In genomic region chr13:108859202-108860012, GRCh38 we compare ENCODE assay signal across 15 cellular contexts.
A peak's percentile ranks its signal among the peaks of the same experiment; 100 is the strongest.
DNase-seq lines count a peak whose midpoint lies in the region; ATAC-seq, FAIRE-seq and TF ChIP-seq lines count a peak whose summit lies in the region.
"Had no signal": no experiment of that assay in that cellular context is flagged by ENCODE, and none has a peak within 500 bp of the region (broad histone marks: within the 10 kb centered on the region; RNA-seq: fewer than 3 reads in every experiment).

No MANE protein-coding gene starts in this region.

- H3K36me3 Mint-ChIP-seq in natural killer cell treated with Interleukin-12 subunit alpha and Interleukin-12 subunit beta and Interleukin-15 and Interleukin-18, amount 100 ng/mL, for 72 hours, result no peaks in the 10 kb centered on the region
- no peaks in the 10 kb centered on the region for H3K36me3 Mint-ChIP-seq in T-cell
- H3K36me3 Mint-ChIP-seq: CD8-positive, alpha-beta memory T cell had no signal

- no peaks in the 10 kb centered on the region for H3K27me3 Mint-ChIP-seq in natural killer cell treated with Interleukin-12 subunit alpha and Interleukin-12 subunit beta and Interleukin-15 and Interleukin-18, amount 100 ng/mL, for 72 hours
- H3K27me3 Mint-ChIP-seq in T-cell, result peaks cover 0 to 7% of the 10 kb centered on the region in 2 donors
- H3K27me3 Mint-ChIP-seq: CD8-positive, alpha-beta memory T cell had no signal

- H3K4me1 ChIP-seq in mucosa of descending colon (ENCODE audit: low read depth) (peaks cover 4% of the 10 kb centered on the region), testis (no peaks in the 10 kb centered on the region)

- TF ChIP-seq CTCF in BJ (IDR thresholded peaks at IDR 0.05; ENCODE audit: insufficient read depth, low read depth, low read length) (no peak), mucosa of descending colon (IDR thresholded peaks at IDR 0.05) (no peak), testis (IDR thresholded peaks at IDR 0.05) (no peak)

- 42 to 53% methylated on average over 8 of the region's 8 CpGs for WGBS in testis, 2 donors

- TF ChIP-seq POLR2A in testis (IDR thresholded peaks at IDR 0.05), result no peak

- ATAC-seq in mucosa of descending colon (peak; percentile 43), T-cell (replicated peaks in 1 of 4) (no peak)
- no peak for ATAC-seq in natural killer cell treated with Interleukin-12 subunit alpha and Interleukin-12 subunit beta and Interleukin-15 and Interleukin-18, amount 100 ng/mL, for 72 hours
- ATAC-seq: effector memory CD8-positive, alpha-beta T cell had no signal

- H3K9me3 ChIP-seq in mucosa of descending colon (no peaks in the 10 kb centered on the region), testis (no peaks in the 10 kb centered on the region)

- no peak overlapping the region for H3K4me3 ChIP-seq in BJ (ENCODE audit: low read depth, low read length)
- H3K4me3 ChIP-seq in mucosa of descending colon, result no peak overlapping the region
- no peak overlapping the region for H3K4me3 ChIP-seq in testis
- H3K4me3 ChIP-seq: lung had no signal

- FAIRE-seq in HTR-8/SVneo (lab: Jason Lieb, UNC), result no peak
- FAIRE-seq: GM18507 had no signal

- peak; percentile 97 for DNase-seq in BJ (ENCODE audit: low read depth)
- peak; percentile 33 for DNase-seq in HTR-8/SVneo (ENCODE audit: insufficient read length, low spot score)
- DNase-seq in brain pericyte (ENCODE audit: low read depth, low spot score), result peak; percentile 3
- DNase-seq in mucosa of descending colon, result no peak
- no peak for DNase-seq in posterior vena cava (ENCODE audit: low spot score)
- no peak for DNase-seq in testis
- no peak for DNase-seq in natural killer cell treated with Interleukin-12 subunit alpha and Interleukin-12 subunit beta and Interleukin-15 and Interleukin-18, amount 100 ng/mL, for 72 hours (ENCODE audit: low spot score)
- no peak for DNase-seq in T-cell
- DNase-seq: activated T-cell treated with anti-CD3 and anti-CD28 coated beads for 4 hours; CD8-positive, alpha-beta memory T cell; effector memory CD8-positive, alpha-beta T cell; NCI-H446 treated with DMSO at 0.1 percent for 48 hours; T-helper 1 cell had no signal

- POLR2A ChIA-PET in BJ (lab: Charles Lee) (no interaction called here), T-cell (lab: Charles Lee) (no interaction called here)

- no peak overlapping the region for H3K27ac Mint-ChIP-seq in natural killer cell treated with Interleukin-12 subunit alpha and Interleukin-12 subunit beta and Interleukin-15 and Interleukin-18, amount 100 ng/mL, for 72 hours
- H3K27ac Mint-ChIP-seq in T-cell, result no peak overlapping the region
- H3K27ac Mint-ChIP-seq: CD8-positive, alpha-beta memory T cell; effector memory CD8-positive, alpha-beta T cell had no signal

- H3K4me1 Mint-ChIP-seq in natural killer cell treated with Interleukin-12 subunit alpha and Interleukin-12 subunit beta and Interleukin-15 and Interleukin-18, amount 100 ng/mL, for 72 hours (ENCODE audit: low read depth in 2 of 2), result no peaks in the 10 kb centered on the region
- peaks cover 0 to 12% (median 6%) of the 10 kb centered on the region in 3 donors for H3K4me1 Mint-ChIP-seq in T-cell

- CTCF ChIA-PET in BJ (lab: Yijun Ruan, JAX), result no interaction called here
- CTCF ChIA-PET in T-cell (lab: Charles Lee), result no interaction called here

- peaks cover 3% of the 10 kb centered on the region for H3K9me3 Mint-ChIP-seq in natural killer cell treated with Interleukin-12 subunit alpha and Interleukin-12 subunit beta and Interleukin-15 and Interleukin-18, amount 100 ng/mL, for 72 hours
- H3K9me3 Mint-ChIP-seq in T-cell, result no peaks in the 10 kb centered on the region

- intact Hi-C loops in mucosa of descending colon (cut with DNase I, micrococcal nuclease), result no loop called here
- intact Hi-C loops in posterior vena cava (cut with DNase I), result no loop called here
- intact Hi-C loops in testis (cut with DNase I; ENCODE audit: low total_unique reads), result no loop called here

- H3K4me3 Mint-ChIP-seq in natural killer cell treated with Interleukin-12 subunit alpha and Interleukin-12 subunit beta and Interleukin-15 and Interleukin-18, amount 100 ng/mL, for 72 hours, result no peak overlapping the region
- no peak overlapping the region for H3K4me3 Mint-ChIP-seq in T-cell
- H3K4me3 Mint-ChIP-seq: CD8-positive, alpha-beta memory T cell; effector memory CD8-positive, alpha-beta T cell had no signal

- H3K27me3 ChIP-seq in BJ (ENCODE audit: control insufficient read depth, insufficient read depth, low read length) (no peaks in the 10 kb centered on the region), testis (no peaks in the 10 kb centered on the region)

- H3K36me3 ChIP-seq in BJ (ENCODE audit: control insufficient read depth, insufficient read depth, low read length) (no peaks in the 10 kb centered on the region), mucosa of descending colon (ENCODE audit: low read depth) (no peaks in the 10 kb centered on the region), testis (ENCODE audit: low read depth, missing control alignments) (no peaks in the 10 kb centered on the region)

- H3K27ac ChIP-seq in testis, result no peak overlapping the region

Comparison
In these comparisons a context has a peak if more than half of its experiments do, and no peak if none do; other contexts are left out.
1. DNase-seq: peak in BJ (single experiment), HTR-8/SVneo (single experiment) and brain pericyte (single experiment); none in mucosa of descending colon (0 of 3), posterior vena cava (single experiment), testis (single experiment), natural killer cell treated with Interleukin-12 subunit alpha and Interleukin-12 subunit beta and Interleukin-15 and Interleukin-18, amount 100 ng/mL, for 72 hours (single experiment) and T-cell (0 of 34).